8 cellular contexts compared by ENCODE assay signal in genomic region chr19:13833330-13834265, GRCh38. TPM values are rescaled to one million over a fixed set of nuclear protein-coding genes. Genes with fewer than 3 reads are reported as not detected.
DNase-seq lines count a peak whose midpoint lies in the region; ATAC-seq, FAIRE-seq and TF ChIP-seq lines count a peak whose summit lies in the region.

No MANE protein-coding gene starts in this region.

- FAIRE-seq in pancreas (lab: Jason Lieb, UNC), result no peak

- H3K27ac ChIP-seq in pancreas, result peak overlapping the region; percentile 20 to 72 (median 49)
- H3K27ac ChIP-seq in tibial nerve, result peak overlapping the region; percentile 69 to 94 (median 81)

- H3K9me3 ChIP-seq in pancreas (no peaks in the 10 kb centered on the region), tibial nerve (no peaks in the 10 kb centered on the region)

- H3K9me3 Mint-ChIP-seq in activated naive CD4-positive, alpha-beta T cell treated with anti-CD3 and anti-CD28 coated beads, Interleukin-2, amount 50 U/mL, for 72 hours, result no peaks in the 10 kb centered on the region

- intact Hi-C loops in head of caudate nucleus (cut with DNase I), result no loop called here
- intact Hi-C loops in pancreas (cut with DNase I), result no loop called here

- peak; percentile 90 for DNase-seq in DMS79 treated with DMSO at 0.1 percent for 48 hours (lab: John Stamatoyannopoulos, UW)
- DNase-seq in M059J (ENCODE audit: low read depth), result peak; percentile 89
- DNase-seq in SK-MEL-5 (ENCODE audit: low read depth, low spot score), result peak; percentile 83
- peak; percentile 94 to 96 for DNase-seq in activated naive CD4-positive, alpha-beta T cell treated with anti-CD3 and anti-CD28 coated beads, Interleukin-2, amount 50 U/mL, for 72 hours (ENCODE audit: low spot score in 2 of 2)
- DNase-seq in head of caudate nucleus, result peak; percentile 82 to 97 (median 93)
- DNase-seq in pancreas, result peak; percentile 92 to 98 (median 97)
- DNase-seq in tibial nerve (ENCODE audit: low spot score in 2 of 2), result peak; percentile 92 to 93

- TF ChIP-seq CTCF in pancreas (IDR thresholded peaks at IDR 0.05), result peak in 2 of 4 donors; percentile 11 to 34
- TF ChIP-seq CTCF in tibial nerve (IDR thresholded peaks at IDR 0.05), result peak; percentile 18 to 52 (median 30)

- ATAC-seq in GM21717 (IDR thresholded peaks at IDR 0.05; ENCODE audit: unreplicated experiment) (peak; percentile 59), pancreas (peak; percentile 92 to 96 (median 95))
- peak; percentile 85 to 91 for ATAC-seq in activated naive CD4-positive, alpha-beta T cell treated with anti-CD3 and anti-CD28 coated beads, Interleukin-2, amount 50 U/mL, for 72 hours

- TF ChIP-seq POLR2A in tibial nerve (IDR thresholded peaks at IDR 0.05), result no peak

- peaks cover 0 to 19% (median 0%) of the 10 kb centered on the region in 3 donors for H3K4me1 ChIP-seq in pancreas
- H3K4me1 ChIP-seq in tibial nerve, result peaks cover 0 to 64% (median 47%) of the 10 kb centered on the region in 4 donors

- WGBS in pancreas, 2 donors, result 5 to 6% methylated on average over 41 to 59 of the region's 59 CpGs
- WGBS in tibial nerve, 2 donors, result 6 to 7% methylated on average over 56 to 59 of the region's 59 CpGs

- H3K27me3 ChIP-seq in pancreas (no peaks in the 10 kb centered on the region), tibial nerve (no peaks in the 10 kb centered on the region)

- H3K27ac Mint-ChIP-seq in activated naive CD4-positive, alpha-beta T cell treated with anti-CD3 and anti-CD28 coated beads, Interleukin-2, amount 50 U/mL, for 72 hours, result peak overlapping the region; percentile 96 to 98

- H3K4me3 ChIP-seq in pancreas, result peak overlapping the region in 3 of 4 donors; percentile 6 to 40 (median 26)
- peak overlapping the region in 2 of 4 donors; percentile 26 to 35 for H3K4me3 ChIP-seq in tibial nerve

- H3K36me3 Mint-ChIP-seq in activated naive CD4-positive, alpha-beta T cell treated with anti-CD3 and anti-CD28 coated beads, Interleukin-2, amount 50 U/mL, for 72 hours, result peaks cover 2 to 11% of the 10 kb centered on the region in 2 donors

- peak in 1 of 2 donors; percentile 59 for TF ChIP-seq EP300 in tibial nerve (IDR thresholded peaks at IDR 0.05)

- in situ Hi-C loops in SK-MEL-5 (cut with HindIII; ENCODE audit: low pct_unique_long_range_greater_than_20kb, low sequenced_read_pairs), result no loop called here

- H3K36me3 ChIP-seq in pancreas (peaks cover 0 to 20% (median 0%) of the 10 kb centered on the region in 3 donors), tibial nerve (peaks cover 0 to 60% (median 2%) of the 10 kb centered on the region in 3 donors)

RNA-seq across cellular contexts. Expression of gene ZSWIM4, which starts 38.4 kb away (rescaled TPM):
- 3.6 and 12.2 TPM in 2 replicates for total RNA-seq in M059J (2014; rRNA removed; shearing (Covaris generic))
- 1.3 and 1.4 TPM in 2 replicates for total RNA-seq in SK-MEL-5 (2014; rRNA removed; shearing (Covaris generic))
- 5.9 and 8.7 TPM in 2 replicates for polyA plus RNA-seq in SK-MEL-5 (2015; cell fraction: cytosol; rRNA removed)
- polyA plus RNA-seq in SK-MEL-5 (2015; cell fraction: nucleus; rRNA removed), result 3.6 and 4.3 TPM in 2 replicates
- total RNA-seq in activated naive CD4-positive, alpha-beta T cell treated with anti-CD3 and anti-CD28 coated beads, Interleukin-2, amount 50 U/mL, for 72 hours, result 1 to 10 TPM; 6.3 to 8.8 TPM
- total RNA-seq in pancreas (1 to 10 TPM; 1.9 to 9.3 (median 3.4) TPM), tibial nerve (10 to 100 TPM in 1 of 4 donors, 1 to 10 TPM in 3; 2.8 to 19.8 (median 4.0) TPM)
- polyA plus RNA-seq in pancreas, result 1 to 10 TPM; 3.9 to 5.5 TPM

RNA-seq across cellular contexts. Expression of gene NANOS3, which starts 43.3 kb away (rescaled TPM):
- total RNA-seq in M059J (2014; rRNA removed; shearing (Covaris generic)), result not detected in 2 replicates
- total RNA-seq in SK-MEL-5 (2014; rRNA removed; shearing (Covaris generic)), result not detected in 2 replicates
- polyA plus RNA-seq in SK-MEL-5 (2015; cell fraction: cytosol; rRNA removed), result not detected in 2 replicates
- polyA plus RNA-seq in SK-MEL-5 (2015; cell fraction: nucleus; rRNA removed), result not detected in 2 replicates
- total RNA-seq in activated naive CD4-positive, alpha-beta T cell treated with anti-CD3 and anti-CD28 coated beads, Interleukin-2, amount 50 U/mL, for 72 hours, result under 1 TPM; 0.88 to 0.98 TPM
- 1 to 10 TPM in 1 of 6 donors, under 1 TPM in 3, not detected in 2; 0.39 to 1.4 (median 0.62) TPM for total RNA-seq in pancreas
- polyA plus RNA-seq in pancreas, result 1 to 10 TPM in 1 of 2 donors, under 1 TPM in 1; 0.65 to 3.1 TPM
- total RNA-seq in tibial nerve, result not detected

RNA-seq across cellular contexts. Expression of gene C19orf53, which starts 59.3 kb away (rescaled TPM):
- 213 and 349 TPM in 2 replicates for total RNA-seq in M059J (2014; rRNA removed; shearing (Covaris generic))
- 175 and 179 TPM in 2 replicates for total RNA-seq in SK-MEL-5 (2014; rRNA removed; shearing (Covaris generic))
- polyA plus RNA-seq in SK-MEL-5 (2015; cell fraction: cytosol; rRNA removed), result 102 and 165 TPM in 2 replicates
- 14.4 and 28.1 TPM in 2 replicates for polyA plus RNA-seq in SK-MEL-5 (2015; cell fraction: nucleus; rRNA removed)
- 100 to 1,000 TPM in 1 of 2 donors, 10 to 100 TPM in 1; 92.3 to 134 TPM for total RNA-seq in activated naive CD4-positive, alpha-beta T cell treated with anti-CD3 and anti-CD28 coated beads, Interleukin-2, amount 50 U/mL, for 72 hours
- 10 to 100 TPM; 18.9 to 37.8 (median 29.0) TPM for total RNA-seq in pancreas
- 10 to 100 TPM; 91.2 to 99.0 TPM for polyA plus RNA-seq in pancreas
- total RNA-seq in tibial nerve, result 100 to 1,000 TPM; 187 to 290 (median 235) TPM
